ENCODE assay signal across 21 cellular contexts in genomic region chr1:112536561-112536960, GRCh38. TPM values are rescaled to one million over a fixed set of nuclear protein-coding genes. Genes with fewer than 3 reads are reported as not detected.
DNase-seq lines count a peak whose midpoint lies in the region; ATAC-seq, FAIRE-seq and TF ChIP-seq lines count a peak whose summit lies in the region.
"Had no signal": no experiment of that assay in that cellular context is flagged by ENCODE, and none has a peak within 500 bp of the region (broad histone marks: within the 10 kb centered on the region; RNA-seq: fewer than 3 reads in every experiment).

No MANE protein-coding gene starts in this region.

- H2AFZ ChIP-seq in astrocyte (ENCODE audit: low read depth, low read length) (no peak overlapping the region), osteoblast (ENCODE audit: low read length) (no peak overlapping the region)

- FAIRE-seq in astrocyte (lab: Jason Lieb, UNC) = no peak
- FAIRE-seq: GM12891 had no signal

- peaks cover 42% of the 10 kb centered on the region for H3K4me1 Mint-ChIP-seq in astrocyte (ENCODE audit: low read depth, unreplicated experiment)

- no peaks in the 10 kb centered on the region for H3K27me3 Mint-ChIP-seq in astrocyte (ENCODE audit: low read depth, unreplicated experiment)

- in situ Hi-C loops in GM13977 (cut with MboI; ENCODE audit: low pct_unique_long_range_greater_than_20kb, low sequenced_read_pairs, unreplicated experiment) = no loop called here

- peaks cover 3% of the 10 kb centered on the region for H3K36me3 Mint-ChIP-seq in astrocyte (ENCODE audit: low read depth, unreplicated experiment)

- H3K36me3 ChIP-seq in astrocyte (ENCODE audit: insufficient read depth, low read length) = peaks cover 4% of the 10 kb centered on the region
- peaks cover 5% of the 10 kb centered on the region for H3K36me3 ChIP-seq in osteoblast (ENCODE audit: insufficient read depth, low read length)

- H3K4me1 ChIP-seq in astrocyte (ENCODE audit: insufficient read depth, low read length) = peaks cover 28% of the 10 kb centered on the region
- H3K4me1 ChIP-seq in osteoblast (ENCODE audit: insufficient read depth, low read length) = peaks cover 70% of the 10 kb centered on the region

- H3K27ac Mint-ChIP-seq in astrocyte (ENCODE audit: unreplicated experiment) = no peak overlapping the region

- H3K79me2 ChIP-seq in astrocyte (ENCODE audit: insufficient read depth, low read length) = no peaks in the 10 kb centered on the region
- H3K79me2 ChIP-seq in osteoblast (ENCODE audit: insufficient read depth, low read length) = no peaks in the 10 kb centered on the region

- H4K20me1 ChIP-seq in astrocyte (ENCODE audit: insufficient read depth, low read length) = no peaks in the 10 kb centered on the region
- H4K20me1 ChIP-seq in osteoblast (ENCODE audit: insufficient read depth, low read length) = no peaks in the 10 kb centered on the region

- H3K4me3 Mint-ChIP-seq in astrocyte (ENCODE audit: unreplicated experiment) = no peak overlapping the region

- peak overlapping the region; percentile 38 for H3K9ac ChIP-seq in astrocyte (ENCODE audit: low read length)

- DNase-seq in GM13977 (ENCODE audit: low spot score) (peak; percentile 1), astrocyte (ENCODE audit: low read depth) (peak; percentile 89), fibroblast of peridontal ligament (ENCODE audit: extremely low read depth) (peak; percentile 42), osteoblast (ENCODE audit: insufficient read length, low spot score, missing footprints) (no peak), glomerular visceral epithelial cell (ENCODE audit: extremely low spot score) (no peak), GF-D8 (lab: John Stamatoyannopoulos, UW) (no peak)
- DNase-seq: ACHN; DMS 273 treated with DMSO at 0.1 percent for 48 hours; GOT3; KG1; NCI-H1092; NCI-H1694; NCI-H2107; NCI-H345; NCI-H69; NK-92 treated with Interleukin-12 subunit alpha and Interleukin-12 subunit beta, amount 100 ng/mL, for 24 hours; OCI-M1 had no signal

- peak overlapping the region; percentile 45 for H3K4me2 ChIP-seq in astrocyte (ENCODE audit: low read length)
- H3K4me2 ChIP-seq in osteoblast (ENCODE audit: insufficient read depth, low read length) = peak overlapping the region; percentile 10

- no peak overlapping the region for H3K4me3 ChIP-seq in astrocyte (ENCODE audit: insufficient read depth, low read depth, low read length)
- H3K4me3 ChIP-seq in osteoblast (ENCODE audit: insufficient read depth, low read length) = no peak overlapping the region
- H3K4me3 ChIP-seq: SK-N-MC had no signal

- peak overlapping the region; percentile 56 for H3K27ac ChIP-seq in astrocyte (ENCODE audit: low read depth, low read length)
- peak overlapping the region; percentile 72 for H3K27ac ChIP-seq in osteoblast (ENCODE audit: low read depth, low read length)
- H3K27ac ChIP-seq: SK-N-MC had no signal

- TF ChIP-seq CTCF in GM13977 (IDR thresholded peaks at IDR 0.05; ENCODE audit: extremely low read depth, insufficient read depth, missing control alignments) (no peak), astrocyte (IDR thresholded peaks at IDR 0.05; ENCODE audit: insufficient read depth, low read depth, low read length) (no peak), osteoblast (IDR thresholded peaks at IDR 0.05; ENCODE audit: extremely low read depth, low read depth, low read length) (no peak)

- no peaks in the 10 kb centered on the region for H3K9me3 Mint-ChIP-seq in astrocyte (ENCODE audit: unreplicated experiment)

- H3K27me3 ChIP-seq in astrocyte (ENCODE audit: insufficient read depth, low read length) (no peaks in the 10 kb centered on the region), osteoblast (ENCODE audit: insufficient read depth, low read length) (no peaks in the 10 kb centered on the region)

- ATAC-seq in HG03565 (IDR thresholded peaks at IDR 0.05; ENCODE audit: unreplicated experiment) = no peak
- no peak for ATAC-seq in GM21381 (IDR thresholded peaks at IDR 0.05; ENCODE audit: unreplicated experiment)

- H3K9me3 ChIP-seq in astrocyte (ENCODE audit: insufficient read depth, low read depth, low read length) (no peaks in the 10 kb centered on the region), osteoblast (ENCODE audit: low read depth, low read length) (no peaks in the 10 kb centered on the region)

RNA-seq across cellular contexts. Expression of gene WNT2B, which starts 27.8 kb away (rescaled TPM):
- total RNA-seq in astrocyte (18.0 and 18.5 TPM in 2 replicates), osteoblast (1.5 and 2.2 TPM in 2 replicates)

Comparison
In these comparisons a context has a peak if more than half of its experiments do, and no peak if none do; other contexts are left out.
1. DNase-seq: peak in GM13977 (single experiment), astrocyte (single experiment) and fibroblast of peridontal ligament (single experiment); none in osteoblast (single experiment), glomerular visceral epithelial cell (single experiment) and GF-D8 (single experiment).